In genomic region chr1:22044690-22045420, GRCh38 we compare ENCODE assay signal across 12 cellular contexts.
DNase-seq lines count a peak whose midpoint lies in the region; ATAC-seq and TF ChIP-seq lines count a peak whose summit lies in the region.
"Had no signal": no experiment of that assay in that cellular context is flagged by ENCODE, and none has a peak within 500 bp of the region (broad histone marks: within the 10 kb centered on the region; RNA-seq: fewer than 3 reads in every experiment).

No MANE protein-coding gene starts in this region.

- DNase-seq in DMS53 (lab: John Stamatoyannopoulos, UW) = peak; percentile 26
- no peak for DNase-seq in DMS53 treated with DMSO at 0.1 percent for 48 hours (lab: John Stamatoyannopoulos, UW; ENCODE audit: unreplicated experiment)
- DNase-seq in NCI-H446 (lab: John Stamatoyannopoulos, UW) = peak; percentile 66 to 79
- peak; percentile 37 for DNase-seq in dedifferentiated amniotic fluid mesenchymal stem cell (ENCODE audit: extremely low spot score)
- peak; percentile 76 for DNase-seq in skeletal muscle cell (ENCODE audit: low read depth)
- DNase-seq in RPMI8226 = no peak
- DNase-seq in tibial artery = no peak
- DNase-seq: 8988T, NCI-H2029 had no signal

- H3K27me3 ChIP-seq in tibial artery = peaks cover 0 to 5% of the 10 kb centered on the region in 2 donors
- H3K27me3 ChIP-seq: right atrium auricular region had no signal

- H3K27ac ChIP-seq in tibial artery = no peak overlapping the region
- H3K27ac ChIP-seq: right atrium auricular region, thoracic aorta had no signal

- intact Hi-C loops in tibial artery (cut with DNase I; ENCODE audit: low total_unique reads) = no loop called here

- H3K9me3 ChIP-seq in tibial artery = no peaks in the 10 kb centered on the region
- H3K9me3 ChIP-seq: right atrium auricular region, thoracic aorta had no signal

- no peak for ATAC-seq in HG03432 (IDR thresholded peaks at IDR 0.05; ENCODE audit: unreplicated experiment)

- no peak overlapping the region for H3K4me3 ChIP-seq in skeletal muscle cell (ENCODE audit: low read depth, low read length)
- H3K4me3 ChIP-seq in tibial artery = no peak overlapping the region
- H3K4me3 ChIP-seq: right atrium auricular region, thoracic aorta had no signal

- TF ChIP-seq CTCF in tibial artery (IDR thresholded peaks at IDR 0.05) = no peak

- no peaks in the 10 kb centered on the region for H3K36me3 ChIP-seq in tibial artery
- H3K36me3 ChIP-seq: right atrium auricular region, thoracic aorta had no signal

- no peaks in the 10 kb centered on the region for H3K4me1 ChIP-seq in tibial artery

Comparison
In these comparisons a context has a peak if more than half of its experiments do, and no peak if none do; other contexts are left out.
1. DNase-seq: peak in DMS53 (single experiment), NCI-H446 (2 of 2), dedifferentiated amniotic fluid mesenchymal stem cell (single experiment) and skeletal muscle cell (single experiment); none in DMS53 treated with DMSO at 0.1 percent for 48 hours (single experiment), RPMI8226 (single experiment) and tibial artery (0 of 2).